Comparison of ENCODE assay signal across 17 cellular contexts in genomic region chr5:96855041-96855872, GRCh38. TPM values are rescaled to one million over a fixed set of nuclear protein-coding genes. Genes with fewer than 3 reads are reported as not detected.
A peak's percentile ranks its signal among the peaks of the same experiment; 100 is the strongest.
DNase-seq lines count a peak whose midpoint lies in the region; ATAC-seq and TF ChIP-seq lines count a peak whose summit lies in the region.
"Had no signal": no experiment of that assay in that cellular context is flagged by ENCODE, and none has a peak within 500 bp of the region (broad histone marks: within the 10 kb centered on the region; RNA-seq: fewer than 3 reads in every experiment).

No MANE protein-coding gene starts in this region.

- in situ Hi-C loops in GM23248 (cut with MboI) (no loop called here), Panc1 (cut with HindIII; ENCODE audit: low pct_unique_long_range_greater_than_20kb, low sequenced_read_pairs) (no loop called here)

- H3K27ac Mint-ChIP-seq in naive thymus-derived CD4-positive, alpha-beta T cell, result no peak overlapping the region
- H3K27ac Mint-ChIP-seq: activated CD4-positive, alpha-beta T cell treated with anti-CD3 and anti-CD28 coated beads, Interleukin-2, amount 10 ng/mL, durations not matched to agents 7 days and 5 days; CD4-positive, alpha-beta memory T cell; memory B cell had no signal

- DNase-seq in GM23248, result peak; percentile 7
- DNase-seq in Panc1 (ENCODE audit: low read depth, low spot score), result no peak
- peak; percentile 91 for DNase-seq in fibroblast of gingiva (ENCODE audit: low read depth)
- DNase-seq in naive thymus-derived CD4-positive, alpha-beta T cell, result no peak
- no peak for DNase-seq in activated T-cell treated with anti-CD3 and anti-CD28 coated beads, Interleukin-2, amount 50 U/mL, for 4 hours
- DNase-seq in NCI-H345 treated with DMSO at 0.1 percent for 48 hours (lab: John Stamatoyannopoulos, UW; ENCODE audit: unreplicated experiment), result no peak
- no peak for DNase-seq in GDM1 (lab: John Stamatoyannopoulos, UW)
- DNase-seq: activated CD4-positive, alpha-beta T cell treated with anti-CD3 and anti-CD28 coated beads, Interleukin-2, amount 10 ng/mL, durations not matched to agents 7 days and 5 days; activated gamma-delta T cell; CD4-positive, alpha-beta memory T cell; H7; heart left ventricle; retina; SIG-M5; uterus had no signal

- no peak overlapping the region for H3K9ac ChIP-seq in GM23248
- no peak overlapping the region for H3K9ac ChIP-seq in parathyroid adenoma

- 0 out of 2 replicates have a peak, but pooled peaks cover 6% of the 10 kb centered on the region for H3F3A ChIP-seq in GM23248 (ENCODE audit: insufficient read depth)

- no peaks in the 10 kb centered on the region for H3K4me1 Mint-ChIP-seq in naive thymus-derived CD4-positive, alpha-beta T cell
- H3K4me1 Mint-ChIP-seq in activated T-cell treated with anti-CD3 and anti-CD28 coated beads, Interleukin-2, amount 50 U/mL, for 4 hours (ENCODE audit: low read depth), result no peaks in the 10 kb centered on the region
- H3K4me1 Mint-ChIP-seq: activated CD4-positive, alpha-beta T cell treated with anti-CD3 and anti-CD28 coated beads, Interleukin-2, amount 10 ng/mL, durations not matched to agents 7 days and 5 days; CD4-positive, alpha-beta memory T cell; memory B cell had no signal

- no peaks in the 10 kb centered on the region for H3K36me3 ChIP-seq in GM23248 (ENCODE audit: low read depth)
- H3K36me3 ChIP-seq in Panc1 (ENCODE audit: control insufficient read depth, insufficient read depth, low read length), result no peaks in the 10 kb centered on the region
- no peaks in the 10 kb centered on the region for H3K36me3 ChIP-seq in parathyroid adenoma (ENCODE audit: control insufficient read depth, insufficient read depth, low read length)
- H3K36me3 ChIP-seq in naive thymus-derived CD4-positive, alpha-beta T cell (ENCODE audit: control insufficient read depth in 2 of 3, insufficient read depth in 3 of 3, low read length in 3 of 3), result no peaks in the 10 kb centered on the region
- H3K36me3 ChIP-seq: heart left ventricle, uterus had no signal

- BruUV-seq in Panc1 (replicated peaks; lab: Mats Ljungman, UMichigan), result no TSS peak

- H3K4me1 ChIP-seq in GM23248 (ENCODE audit: insufficient read depth) (peaks cover 7% of the 10 kb centered on the region; the same call in 1 of the 2 replicates), Panc1 (ENCODE audit: control insufficient read depth, insufficient read depth, low read length) (no peaks in the 10 kb centered on the region), parathyroid adenoma (peaks cover 14% of the 10 kb centered on the region)
- no peaks in the 10 kb centered on the region for H3K4me1 ChIP-seq in naive thymus-derived CD4-positive, alpha-beta T cell (ENCODE audit: control insufficient read depth in 2 of 2, insufficient read depth in 2 of 2, low read length in 2 of 2)
- H3K4me1 ChIP-seq: heart left ventricle, uterus had no signal

- H3K9me3 Mint-ChIP-seq in naive thymus-derived CD4-positive, alpha-beta T cell, result no peaks in the 10 kb centered on the region
- no peaks in the 10 kb centered on the region for H3K9me3 Mint-ChIP-seq in activated T-cell treated with anti-CD3 and anti-CD28 coated beads, Interleukin-2, amount 50 U/mL, for 4 hours
- H3K9me3 Mint-ChIP-seq: activated CD4-positive, alpha-beta T cell treated with anti-CD3 and anti-CD28 coated beads, Interleukin-2, amount 10 ng/mL, durations not matched to agents 7 days and 5 days; CD4-positive, alpha-beta memory T cell; memory B cell had no signal

- CTCF ChIA-PET in Panc1 (lab: Charles Lee), result interaction anchor here (0.5 kb wide), 1 partner anchor 9 kb away, joined by 3 read pairs; no protein-coding TSS in a partner anchor
- CTCF ChIA-PET in naive thymus-derived CD4-positive, alpha-beta T cell (lab: Charles Lee), result interaction anchor here (1.0 kb wide), 1 partner anchor 101 kb away, joined by 3 read pairs; no protein-coding TSS in a partner anchor

- H4K20me1 ChIP-seq in GM23248 (ENCODE audit: insufficient read depth), result no peaks in the 10 kb centered on the region

- POLR2A ChIA-PET in Panc1 (lab: Charles Lee), result interaction anchor here (0.7 kb wide), 2 partner anchors 46 to 312 kb away, joined by 3 read pairs; no protein-coding TSS in a partner anchor
- POLR2A ChIA-PET in naive thymus-derived CD4-positive, alpha-beta T cell (lab: Charles Lee), result no interaction called here

- H3K9me2 ChIP-seq in GM23248 (ENCODE audit: insufficient read depth), result no peaks in the 10 kb centered on the region

- intact Hi-C loops in Panc1 (cut with micrococcal nuclease; ENCODE audit: unreplicated experiment), result no loop called here
- intact Hi-C loops in naive thymus-derived CD4-positive, alpha-beta T cell (cut with micrococcal nuclease), result no loop called here

- TF ChIP-seq CTCF in Panc1 (IDR thresholded peaks at IDR 0.05) (no peak), parathyroid adenoma (IDR thresholded peaks at IDR 0.05) (no peak)

- peaks cover 0 to 20% (median 0%) of the 10 kb centered on the region in 5 donors for H3K27me3 Mint-ChIP-seq in naive thymus-derived CD4-positive, alpha-beta T cell
- no peaks in the 10 kb centered on the region for H3K27me3 Mint-ChIP-seq in activated T-cell treated with anti-CD3 and anti-CD28 coated beads, Interleukin-2, amount 50 U/mL, for 4 hours (ENCODE audit: low read depth)
- H3K27me3 Mint-ChIP-seq: memory B cell had no signal

- peak; percentile 62 for ATAC-seq in Panc1
- ATAC-seq in naive thymus-derived CD4-positive, alpha-beta T cell, result no peak
- no peak for ATAC-seq in activated T-cell treated with anti-CD3 and anti-CD28 coated beads, Interleukin-2, amount 50 U/mL, for 4 hours

- no peak overlapping the region for H3K4me3 Mint-ChIP-seq in naive thymus-derived CD4-positive, alpha-beta T cell
- H3K4me3 Mint-ChIP-seq in activated T-cell treated with anti-CD3 and anti-CD28 coated beads, Interleukin-2, amount 50 U/mL, for 4 hours, result no peak overlapping the region
- H3K4me3 Mint-ChIP-seq: activated CD4-positive, alpha-beta T cell treated with anti-CD3 and anti-CD28 coated beads, Interleukin-2, amount 10 ng/mL, durations not matched to agents 7 days and 5 days; CD4-positive, alpha-beta memory T cell; memory B cell had no signal

- H3K9me3 ChIP-seq in GM23248 (ENCODE audit: low read depth), result no peaks in the 10 kb centered on the region
- no peaks in the 10 kb centered on the region for H3K9me3 ChIP-seq in Panc1 (ENCODE audit: control insufficient read depth, insufficient read depth, low read depth, low read length)
- H3K9me3 ChIP-seq in parathyroid adenoma (ENCODE audit: control insufficient read depth, low read length), result no peaks in the 10 kb centered on the region
- H3K9me3 ChIP-seq in naive thymus-derived CD4-positive, alpha-beta T cell (ENCODE audit: control insufficient read depth in 2 of 3, low read length in 3 of 3), result no peaks in the 10 kb centered on the region
- H3K9me3 ChIP-seq: heart left ventricle, uterus had no signal

- H3K4me2 ChIP-seq in GM23248 (ENCODE audit: unreplicated experiment) (no peak overlapping the region), parathyroid adenoma (ENCODE audit: low read length) (no peak overlapping the region)

- H3K27me3 ChIP-seq in GM23248 (replicated peaks; ENCODE audit: insufficient read depth) (0 out of 2 replicates have a peak, but pooled peaks cover 7% of the 10 kb centered on the region), Panc1 (ENCODE audit: control insufficient read depth, insufficient read depth, low read length) (no peaks in the 10 kb centered on the region), parathyroid adenoma (ENCODE audit: control insufficient read depth, insufficient read depth, low read length) (no peaks in the 10 kb centered on the region)
- no peaks in the 10 kb centered on the region for H3K27me3 ChIP-seq in naive thymus-derived CD4-positive, alpha-beta T cell (ENCODE audit: control insufficient read depth in 2 of 2, insufficient read depth in 2 of 2, low read length in 2 of 2)
- H3K27me3 ChIP-seq: heart left ventricle, uterus had no signal

- no peaks in the 10 kb centered on the region for H3K36me3 Mint-ChIP-seq in naive thymus-derived CD4-positive, alpha-beta T cell
- H3K36me3 Mint-ChIP-seq in activated T-cell treated with anti-CD3 and anti-CD28 coated beads, Interleukin-2, amount 50 U/mL, for 4 hours (ENCODE audit: insufficient read depth), result no peaks in the 10 kb centered on the region
- H3K36me3 Mint-ChIP-seq: CD4-positive, alpha-beta memory T cell; memory B cell had no signal

- WGBS in GM23248 (ENCODE audit: low coverage in 1 of 2, low lambda C conversion rate in 2 of 2, missing lambda C conversion rate in 2 of 2), 2 experiments, result 86 to 88% methylated on average over 6 of the region's 6 CpGs

- no peak overlapping the region for H3K27ac ChIP-seq in GM23248
- peak overlapping the region; percentile 61; the same call in 1 of the 2 replicates for H3K27ac ChIP-seq in Panc1 (ENCODE audit: low read length)
- H3K27ac ChIP-seq in parathyroid adenoma, result no peak overlapping the region
- H3K27ac ChIP-seq in naive thymus-derived CD4-positive, alpha-beta T cell (ENCODE audit: low read depth, low read length), result no peak overlapping the region
- H3K27ac ChIP-seq: heart left ventricle, uterus had no signal

- H3K79me2 ChIP-seq in GM23248 (ENCODE audit: insufficient read depth) (no peaks in the 10 kb centered on the region), parathyroid adenoma (no peaks in the 10 kb centered on the region)

- H3K4me3 ChIP-seq in GM23248 (no peak overlapping the region), Panc1 (ENCODE audit: low read depth in 2 of 2, low read length in 2 of 2) (no peak overlapping the region), parathyroid adenoma (ENCODE audit: low read depth, low read length) (no peak overlapping the region)
- no peak overlapping the region for H3K4me3 ChIP-seq in naive thymus-derived CD4-positive, alpha-beta T cell (ENCODE audit: low read length)
- H3K4me3 ChIP-seq: heart left ventricle, uterus had no signal

- H2AFZ ChIP-seq in GM23248 (no peak overlapping the region), parathyroid adenoma (peak overlapping the region; percentile 80)

RNA-seq across cellular contexts. Expression of gene ERAP2, which starts 21.0 kb away (rescaled TPM):
- 0.38 and 1.8 TPM in 2 replicates for total RNA-seq in GM23248 (2014; rRNA removed; shearing (Covaris generic))
- polyA plus RNA-seq in GM23248 (2016; fragmentation: Nextera tagmentation; extraction: Ambion mirVana), result 0.32 and 1.1 TPM in 2 replicates
- total RNA-seq in Panc1 (2021; ENCODE audit: unreplicated experiment), result 15.5 TPM
- polyA plus RNA-seq in Panc1 (2012; ENCODE audit: insufficient read length), result 7.6 TPM
- 100 to 1,000 TPM in 2 of 5 experiments, 10 to 100 TPM in 3; 42.5 to 158 (median 97.2) TPM for total RNA-seq in naive thymus-derived CD4-positive, alpha-beta T cell
- polyA plus RNA-seq in naive thymus-derived CD4-positive, alpha-beta T cell, result 100 to 1,000 TPM in 1 of 2 donors, 10 to 100 TPM in 1; 11.1 to 161 TPM
- total RNA-seq in activated T-cell treated with anti-CD3 and anti-CD28 coated beads, Interleukin-2, amount 50 U/mL, for 4 hours, result 10 to 100 TPM; 11.2 to 32.2 (median 15.2) TPM
- total RNA-seq: H7 had no signal

RNA-seq across cellular contexts. Expression of gene ERAP1, which starts 47.5 kb away (rescaled TPM):
- total RNA-seq in GM23248 (2014; rRNA removed; shearing (Covaris generic)), result 16.8 and 21.0 TPM in 2 replicates
- 8.7 and 9.0 TPM in 2 replicates for polyA plus RNA-seq in GM23248 (2016; fragmentation: Nextera tagmentation; extraction: Ambion mirVana)
- 54.6 TPM for total RNA-seq in Panc1 (2021; ENCODE audit: unreplicated experiment)
- polyA plus RNA-seq in Panc1 (2012; ENCODE audit: insufficient read length), result 28.4 TPM
- 100 to 1,000 TPM in 3 of 5 experiments, 10 to 100 TPM in 2; 79.0 to 184 (median 153) TPM for total RNA-seq in naive thymus-derived CD4-positive, alpha-beta T cell
- 10 to 100 TPM; 50.4 to 72.6 TPM for polyA plus RNA-seq in naive thymus-derived CD4-positive, alpha-beta T cell
- 10 to 100 TPM; 61.9 to 79.2 (median 75.1) TPM for total RNA-seq in activated T-cell treated with anti-CD3 and anti-CD28 coated beads, Interleukin-2, amount 50 U/mL, for 4 hours

Comparison
In these comparisons a context has a peak if more than half of its experiments do, and no peak if none do; other contexts are left out.
1. DNase-seq: peak in GM23248 (single experiment) and fibroblast of gingiva (single experiment); none in Panc1 (single experiment), naive thymus-derived CD4-positive, alpha-beta T cell (0 of 9), activated T-cell treated with anti-CD3 and anti-CD28 coated beads, Interleukin-2, amount 50 U/mL, for 4 hours (single experiment), NCI-H345 treated with DMSO at 0.1 percent for 48 hours (single experiment) and GDM1 (single experiment).